Comparison of ENCODE assay signal across 10 cellular contexts in genomic region chr6:45049188-45049843, GRCh38.
DNase-seq lines count a peak whose midpoint lies in the region; ATAC-seq and TF ChIP-seq lines count a peak whose summit lies in the region.
"Had no signal": no experiment of that assay in that cellular context is flagged by ENCODE, and none has a peak within 500 bp of the region (broad histone marks: within the 10 kb centered on the region; RNA-seq: fewer than 3 reads in every experiment).

No MANE protein-coding gene starts in this region.

- peaks cover 42% of the 10 kb centered on the region for H3K4me1 Mint-ChIP-seq in activated CD8-positive, alpha-beta T cell treated with anti-CD3 and anti-CD28 coated beads for 36 hours (ENCODE audit: low read depth)

- no peak for ATAC-seq in activated CD8-positive, alpha-beta T cell treated with anti-CD3 and anti-CD28 coated beads for 36 hours
- no peak for ATAC-seq in GM21786 (IDR thresholded peaks at IDR 0.05; ENCODE audit: unreplicated experiment)

- no peak for TF ChIP-seq CTCF in activated CD8-positive, alpha-beta T cell treated with anti-CD3 and anti-CD28 coated beads for 36 hours (IDR thresholded peaks at IDR 0.05)

- peaks cover 9% of the 10 kb centered on the region for H3K36me3 Mint-ChIP-seq in activated CD8-positive, alpha-beta T cell treated with anti-CD3 and anti-CD28 coated beads for 36 hours (ENCODE audit: low read depth)

- POLR2A ChIA-PET in activated CD8-positive, alpha-beta T cell treated with anti-CD3 and anti-CD28 coated beads for 36 hours (lab: Charles Lee): no interaction called here

- H3K27me3 Mint-ChIP-seq in activated CD8-positive, alpha-beta T cell treated with anti-CD3 and anti-CD28 coated beads for 36 hours: no peaks in the 10 kb centered on the region

- peak; percentile 30 for DNase-seq in EL
- DNase-seq in Kasumi-1 (lab: John Stamatoyannopoulos, UW): peak; percentile 93 to 97
- DNase-seq in activated CD8-positive, alpha-beta T cell treated with anti-CD3 and anti-CD28 coated beads for 36 hours: no peak
- peak; percentile 54 for DNase-seq in medulla oblongata (ENCODE audit: extremely low spot score)
- DNase-seq in ecto neural progenitor cell (ENCODE audit: low spot score): no peak
- DNase-seq in substantia nigra (lab: John Stamatoyannopoulos, UW): no peak
- DNase-seq in mesenteric fat pad (ENCODE audit: low spot score): no peak
- DNase-seq: stimulated activated CD4-positive, alpha-beta T cell treated with anti-CD3 and anti-CD28 coated beads, Interleukin-4, amount 100 ng/mL, for 24 hours had no signal

- CTCF ChIA-PET in activated CD8-positive, alpha-beta T cell treated with anti-CD3 and anti-CD28 coated beads for 36 hours (lab: Charles Lee): interaction anchor here (1.4 kb wide), 1 partner anchor 9 kb away, joined by 3 read pairs; no protein-coding TSS in a partner anchor

- no peak overlapping the region for H3K27ac ChIP-seq in substantia nigra (ENCODE audit: low read depth, low read length, poor library complexity, severe bottlenecking)

- intact Hi-C loops in activated CD8-positive, alpha-beta T cell treated with anti-CD3 and anti-CD28 coated beads for 36 hours (cut with micrococcal nuclease): no loop called here

- no peak overlapping the region for H3K4me3 Mint-ChIP-seq in activated CD8-positive, alpha-beta T cell treated with anti-CD3 and anti-CD28 coated beads for 36 hours
- H3K4me3 Mint-ChIP-seq: T-helper 1 cell treated with Interleukin-12 subunit alpha and Interleukin-12 subunit beta and Interleukin-4 antibody, amounts not matched to agents 30 μg/mL and 1 μg/mL, for 36 hours had no signal

- H3K27ac Mint-ChIP-seq in activated CD8-positive, alpha-beta T cell treated with anti-CD3 and anti-CD28 coated beads for 36 hours: peak overlapping the region; percentile 72
- H3K27ac Mint-ChIP-seq: T-helper 1 cell treated with Interleukin-12 subunit alpha and Interleukin-12 subunit beta and Interleukin-4 antibody, amounts not matched to agents 30 μg/mL and 1 μg/mL, for 36 hours had no signal

- H3K9me3 Mint-ChIP-seq in activated CD8-positive, alpha-beta T cell treated with anti-CD3 and anti-CD28 coated beads for 36 hours: peaks cover 9% of the 10 kb centered on the region

Comparison
In these comparisons a context has a peak if more than half of its experiments do, and no peak if none do; other contexts are left out.
1. DNase-seq: peak in EL (single experiment), Kasumi-1 (2 of 2) and medulla oblongata (single experiment); none in activated CD8-positive, alpha-beta T cell treated with anti-CD3 and anti-CD28 coated beads for 36 hours (single experiment), ecto neural progenitor cell (single experiment), substantia nigra (0 of 49) and mesenteric fat pad (single experiment).